ENCODE assay signal across 18 cellular contexts in the genomic region with DNA sequence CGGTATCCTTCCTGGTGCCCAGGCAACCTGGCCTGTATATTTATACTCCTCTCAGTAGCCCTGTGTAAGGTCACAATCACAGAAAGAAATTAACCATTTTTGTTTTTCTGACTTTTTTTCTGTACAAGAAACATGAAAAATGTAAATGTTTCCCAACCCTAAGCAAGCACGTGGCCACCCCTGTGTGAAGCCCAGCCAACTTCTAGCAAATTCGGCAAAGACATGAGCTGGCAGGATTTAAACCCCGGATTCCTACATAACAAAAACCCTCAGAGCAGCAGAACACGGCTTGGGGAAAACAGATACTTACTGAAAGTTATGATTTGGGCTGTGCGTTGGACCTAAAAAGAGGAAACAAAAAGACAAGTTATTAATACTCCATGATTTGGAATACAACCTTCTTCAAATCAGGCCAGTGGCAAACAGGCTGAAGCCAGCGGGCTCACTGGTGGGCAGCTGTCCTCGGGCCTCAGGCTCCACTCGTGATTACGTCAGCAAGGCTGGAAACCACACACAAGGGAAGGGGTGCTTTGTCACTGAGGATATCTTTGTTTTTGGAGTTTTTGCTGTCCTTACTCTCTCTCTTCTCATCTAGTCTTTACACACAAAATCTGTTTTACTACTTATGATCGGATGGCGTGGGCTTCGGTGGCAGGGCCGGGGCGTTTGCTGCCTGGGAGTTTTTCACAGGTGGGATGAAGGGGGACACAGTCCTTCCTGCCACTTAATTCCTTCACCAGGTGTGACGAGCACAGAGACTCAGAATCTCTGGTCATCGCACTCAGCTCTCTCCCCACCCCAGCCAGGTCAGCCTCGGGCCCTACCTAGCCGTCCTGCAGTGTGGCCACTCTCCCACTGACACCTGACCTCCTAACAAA.
DNase-seq lines count a peak whose midpoint lies in the region; ATAC-seq and TF ChIP-seq lines count a peak whose summit lies in the region.
"Had no signal": no experiment of that assay in that cellular context is flagged by ENCODE, and none has a peak within 500 bp of the region (broad histone marks: within the 10 kb centered on the region; RNA-seq: fewer than 3 reads in every experiment).

No MANE protein-coding gene starts in this region.

- no peak for TF ChIP-seq CTCF in endodermal cell (conservative IDR thresholded peaks at IDR 0.05)
- TF ChIP-seq CTCF in glutamatergic neuron (IDR thresholded peaks at IDR 0.05; ENCODE audit: partially characterized antibody, unreplicated experiment) = no peak
- no peak for TF ChIP-seq CTCF in upper lobe of right lung (IDR thresholded peaks at IDR 0.05)

- H3K27ac ChIP-seq in HUES64 (ENCODE audit: low read depth, low read length) (0 out of 2 replicates have a peak overlapping the region, but pooled peaks have one; percentile 22), endodermal cell (ENCODE audit: low read depth, low read length) (no peak overlapping the region), stomach smooth muscle (ENCODE audit: low read length) (peak overlapping the region; percentile 46), upper lobe of right lung (no peak overlapping the region)
- H3K27ac ChIP-seq: BLaER1 had no signal

- intact Hi-C loops in upper lobe of right lung (cut with DNase I) = no loop called here

- H3K27ac Mint-ChIP-seq in endodermal cell (peak overlapping the region; percentile 64), glutamatergic neuron (ENCODE audit: unreplicated experiment) (peak overlapping the region; percentile 45)
- H3K27ac Mint-ChIP-seq: CD4-positive, alpha-beta T cell had no signal

- no peaks in the 10 kb centered on the region for H3K9me3 Mint-ChIP-seq in endodermal cell
- H3K9me3 Mint-ChIP-seq in glutamatergic neuron (ENCODE audit: unreplicated experiment) = peaks cover 5% of the 10 kb centered on the region
- H3K9me3 Mint-ChIP-seq: CD4-positive, alpha-beta T cell had no signal

- H3K4me3 Mint-ChIP-seq in endodermal cell (no peak overlapping the region), glutamatergic neuron (ENCODE audit: unreplicated experiment) (no peak overlapping the region)
- H3K4me3 Mint-ChIP-seq: CD4-positive, alpha-beta T cell; IgD-negative memory B cell had no signal

- H3K27me3 ChIP-seq in HUES64 (ENCODE audit: insufficient read depth, low read length) (no peaks in the 10 kb centered on the region), endodermal cell (ENCODE audit: control insufficient read depth, insufficient read depth, low read length, poor library complexity, severe bottlenecking) (no peaks in the 10 kb centered on the region), stomach smooth muscle (ENCODE audit: control insufficient read depth in 1 of 2, insufficient read depth in 2 of 2, low read length in 2 of 2) (no peaks in the 10 kb centered on the region), upper lobe of right lung (no peaks in the 10 kb centered on the region)
- H3K27me3 ChIP-seq: BLaER1 had no signal

- H3K4me3 ChIP-seq in HUES64 (ENCODE audit: low read length) (no peak overlapping the region), endodermal cell (ENCODE audit: low read length) (no peak overlapping the region), stomach smooth muscle (ENCODE audit: low read length in 2 of 2) (no peak overlapping the region), upper lobe of right lung (no peak overlapping the region)
- H3K4me3 ChIP-seq: BLaER1, GM12878 had no signal

- no peaks in the 10 kb centered on the region for H3K9me3 ChIP-seq in HUES64 (ENCODE audit: insufficient read depth, low read depth, low read length)
- no peaks in the 10 kb centered on the region for H3K9me3 ChIP-seq in endodermal cell (ENCODE audit: control insufficient read depth, low read length)
- H3K9me3 ChIP-seq in stomach smooth muscle (ENCODE audit: control insufficient read depth in 2 of 2, low read length in 2 of 2) = no peaks in the 10 kb centered on the region
- no peaks in the 10 kb centered on the region for H3K9me3 ChIP-seq in upper lobe of right lung
- H3K9me3 ChIP-seq: BLaER1, Caco-2 had no signal

- H3K4me1 ChIP-seq in HUES64 (ENCODE audit: insufficient read depth, low read length) (peaks cover 3% of the 10 kb centered on the region; the same call in 1 of the 2 replicates), endodermal cell (ENCODE audit: control insufficient read depth, insufficient read depth, low read length) (peaks cover 5% of the 10 kb centered on the region), stomach smooth muscle (ENCODE audit: control insufficient read depth, insufficient read depth, low read length) (peaks cover 12% of the 10 kb centered on the region), upper lobe of right lung (no peaks in the 10 kb centered on the region)
- H3K4me1 ChIP-seq: BLaER1, Caco-2 had no signal

- H3K9ac ChIP-seq in HUES64 (ENCODE audit: low read depth, low read length) = no peak overlapping the region
- H3K9ac ChIP-seq in endodermal cell (ENCODE audit: extremely low read depth, low read length, poor library complexity, severe bottlenecking) = no peak overlapping the region
- no peak overlapping the region for H3K9ac ChIP-seq in stomach smooth muscle (ENCODE audit: low read length in 2 of 2)
- H3K9ac ChIP-seq: BLaER1 had no signal

- 94% methylated on average over 18 of the region's 19 CpGs for WGBS in HUES64
- WGBS in endodermal cell (ENCODE audit: insufficient coverage in 1 of 2, insufficient read length in 1 of 2), 2 experiments = 89 to 92% methylated on average over 10 to 19 of the region's 19 CpGs

- H3K36me3 ChIP-seq in HUES64 (ENCODE audit: insufficient read depth, low read length) = peaks cover 2% of the 10 kb centered on the region; the same call in 1 of the 2 replicates
- peaks cover 90% of the 10 kb centered on the region for H3K36me3 ChIP-seq in endodermal cell (ENCODE audit: control insufficient read depth, insufficient read depth, low read length)
- peaks cover 5 to 8% of the 10 kb centered on the region in 2 donors for H3K36me3 ChIP-seq in stomach smooth muscle (ENCODE audit: control insufficient read depth in 2 of 2, insufficient read depth in 2 of 2, low read length in 2 of 2)
- no peaks in the 10 kb centered on the region for H3K36me3 ChIP-seq in upper lobe of right lung
- H3K36me3 ChIP-seq: BLaER1 had no signal

- H3K36me3 Mint-ChIP-seq in endodermal cell (ENCODE audit: low read depth) = peaks cover 69% of the 10 kb centered on the region
- H3K36me3 Mint-ChIP-seq in glutamatergic neuron (ENCODE audit: unreplicated experiment) = no peaks in the 10 kb centered on the region
- H3K36me3 Mint-ChIP-seq: IgD-negative memory B cell had no signal

- ATAC-seq in upper lobe of right lung (no peak), HG02763 (IDR thresholded peaks at IDR 0.05; ENCODE audit: unreplicated experiment) (no peak)
- ATAC-seq: GM12878, Right ventricle myocardium inferior had no signal

- H3K27me3 Mint-ChIP-seq in endodermal cell (ENCODE audit: insufficient read depth) (no peaks in the 10 kb centered on the region), glutamatergic neuron (ENCODE audit: unreplicated experiment) (peaks cover 3% of the 10 kb centered on the region)

- H3K4me1 Mint-ChIP-seq in endodermal cell (peaks cover 11% of the 10 kb centered on the region), glutamatergic neuron (ENCODE audit: low read depth, unreplicated experiment) (peaks cover 34% of the 10 kb centered on the region)

- DNase-seq in endodermal cell (peak; percentile 42), glutamatergic neuron (no peak), anterior cingulate cortex (lab: John Stamatoyannopoulos, UW) (no peak), upper lobe of right lung (no peak)
- DNase-seq: Caco-2; CD4-positive, alpha-beta T cell; DMS 273 treated with DMSO at 0.1 percent for 48 hours; DMS79 treated with DMSO at 0.1 percent for 48 hours; NCI-H1105; NCI-H446 treated with DMSO at 0.1 percent for 48 hours; NCI-H526 treated with DMSO at 0.1 percent for 48 hours had no signal

Comparison
In these comparisons a context has a peak if more than half of its experiments do, and no peak if none do; other contexts are left out.
1. H3K27ac ChIP-seq: peak in HUES64 (single experiment) and stomach smooth muscle (single experiment); none in endodermal cell (single experiment) and upper lobe of right lung (single experiment).